ENCODE assay signal across 8 cellular contexts in the genomic region with DNA sequence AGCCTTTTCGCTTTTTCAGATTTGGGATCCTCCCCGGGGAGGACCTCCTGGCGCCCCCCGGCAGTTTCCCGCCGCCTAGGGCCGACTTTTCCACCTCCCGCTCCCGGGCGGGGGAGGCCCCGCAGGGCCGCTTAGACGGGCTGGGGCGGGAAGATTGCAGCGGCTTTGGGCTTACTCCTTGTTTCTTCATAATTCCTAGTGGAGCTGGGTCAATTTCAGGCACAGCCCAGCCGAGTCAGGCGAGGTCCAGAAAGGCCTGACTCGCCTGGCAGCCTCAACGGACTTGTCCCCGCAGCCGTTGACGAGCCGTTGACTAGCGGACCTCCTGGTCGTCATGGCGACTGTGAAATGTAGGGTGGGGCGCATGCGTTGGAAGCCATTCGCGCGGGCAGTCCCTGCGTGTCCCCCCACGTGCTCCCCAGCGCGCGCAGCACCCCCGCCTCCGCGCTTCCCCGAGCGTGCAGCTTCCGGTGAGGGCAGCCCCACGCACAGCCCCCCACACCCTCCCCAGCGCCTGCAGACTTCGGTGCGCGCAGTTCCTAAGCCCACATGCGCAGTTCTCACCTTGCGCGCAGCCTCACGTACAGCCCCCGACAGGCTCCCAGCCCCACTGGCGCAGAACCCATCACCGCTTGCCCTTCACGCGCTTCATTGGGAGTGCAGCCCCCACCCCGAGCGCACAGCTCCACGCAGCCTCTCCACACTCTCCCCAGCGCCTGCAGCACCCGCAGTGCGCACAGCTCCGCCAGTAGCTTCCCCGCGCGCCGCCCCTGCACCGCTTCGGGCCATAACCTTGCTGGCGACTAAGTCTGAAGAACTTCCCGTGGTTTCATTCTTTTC. TPM values are rescaled to one million over a fixed set of nuclear protein-coding genes. Genes with fewer than 3 reads are reported as not detected.
DNase-seq lines count a peak whose midpoint lies in the region; ATAC-seq, FAIRE-seq and TF ChIP-seq lines count a peak whose summit lies in the region.
"Not testable (repeated sequence)": the region's sequence is repeated elsewhere in the genome, so short reads cannot be mapped to it uniquely, and the experiment has no call there.

No MANE protein-coding gene starts in this region.

- peaks cover 33% of the 10 kb centered on the region for H3K4me1 Mint-ChIP-seq in central memory CD8-positive, alpha-beta T cell

- not testable (repeated sequence) for H3K36me3 ChIP-seq in kidney (ENCODE audit: control insufficient read depth in 1 of 2, insufficient read depth in 2 of 2, low read length in 2 of 2)

- intact Hi-C loops in kidney (cut with DNase I): not testable (repeated sequence)

- peaks cover 12% of the 10 kb centered on the region for H3K36me3 Mint-ChIP-seq in central memory CD8-positive, alpha-beta T cell (ENCODE audit: insufficient read depth)

- H3K27me3 Mint-ChIP-seq in central memory CD8-positive, alpha-beta T cell: not testable (repeated sequence)

- not testable (repeated sequence) for H3K9me3 ChIP-seq in kidney (ENCODE audit: control insufficient read depth in 1 of 2, low read length in 2 of 2)

- peak; percentile 95 for ATAC-seq in HG03280 (IDR thresholded peaks at IDR 0.05; ENCODE audit: unreplicated experiment)
- ATAC-seq in central memory CD8-positive, alpha-beta T cell (replicated peaks; ENCODE audit: extremely low read depth, poor library complexity, severe bottlenecking): peak; percentile 95

- peak overlapping the region; percentile 97 for H3K27ac Mint-ChIP-seq in central memory CD8-positive, alpha-beta T cell (ENCODE audit: low read depth)

- TF ChIP-seq POLR2A in GM19099 (IDR thresholded peaks at IDR 0.05; ENCODE audit: extremely low read depth, insufficient read length, low read depth): peak; percentile 63

- not testable (repeated sequence) for FAIRE-seq in kidney (lab: Jason Lieb, UNC)

- peak overlapping the region; percentile 87 for H3K4me3 Mint-ChIP-seq in central memory CD8-positive, alpha-beta T cell

- H3K27ac ChIP-seq in kidney (ENCODE audit: low read depth in 2 of 2, low read length in 2 of 2): not testable (repeated sequence)

- not testable (repeated sequence) for H3K9me3 Mint-ChIP-seq in central memory CD8-positive, alpha-beta T cell

- DNase-seq in AG09319 (ENCODE audit: extremely low read depth, low read depth) (peak; percentile 19), NCI-H2227 treated with DMSO at 0.1 percent for 48 hours (lab: John Stamatoyannopoulos, UW) (peak; percentile 85), kidney (peak; percentile 91)
- DNase-seq in activated CD4-positive, alpha-beta T cell treated with anti-CD3 and anti-CD28 coated beads for 24 hours (ENCODE audit: low read depth in 2 of 2): peak; percentile 75 to 82
- DNase-seq in central memory CD8-positive, alpha-beta T cell (ENCODE audit: low spot score in 2 of 2): peak; percentile 78 to 92
- peak; percentile 82 for DNase-seq in stimulated activated CD4-positive, alpha-beta T cell treated with anti-CD3 and anti-CD28 coated beads, Interleukin-12 subunit alpha, Interleukin-12 subunit beta, amount 100 ng/mL, for 4 hours

- peak overlapping the region; percentile 64 to 66 for H3K4me3 ChIP-seq in kidney (ENCODE audit: low read length in 2 of 2)

- not testable (repeated sequence) for TF ChIP-seq CTCF in AG09319 (IDR thresholded peaks at IDR 0.05; ENCODE audit: low read depth, low read length); kidney (IDR thresholded peaks at IDR 0.05; ENCODE audit: borderline replicate concordance, extremely low read depth, insufficient read depth)

- not testable (repeated sequence) for H3K4me1 ChIP-seq in kidney (ENCODE audit: control insufficient read depth in 1 of 2, insufficient read depth in 1 of 2, low read depth in 1 of 2, low read length in 2 of 2)

- peak overlapping the region in 1 of 2 donors; percentile 46 for H3K9ac ChIP-seq in kidney (ENCODE audit: low read length in 2 of 2)

RNA-seq across cellular contexts. Expression of a gene that starts 17.1 kb away (rescaled TPM):
- total RNA-seq in kidney: 65.8 TPM
- polyA plus RNA-seq in kidney (ENCODE audit: insufficient read depth, low read depth, low replicate concordance): 85.3 TPM

Comparison
In these comparisons a context has a peak if more than half of its experiments do, and no peak if none do; other contexts are left out.
1. DNase-seq: peak in every context shown above with its lines; median percentile 91 in kidney; 85 in NCI-H2227 treated with DMSO at 0.1 percent for 48 hours; 85 in central memory CD8-positive, alpha-beta T cell; 82 in stimulated activated CD4-positive, alpha-beta T cell treated with anti-CD3 and anti-CD28 coated beads, Interleukin-12 subunit alpha, Interleukin-12 subunit beta, amount 100 ng/mL, for 4 hours; 78 in activated CD4-positive, alpha-beta T cell treated with anti-CD3 and anti-CD28 coated beads for 24 hours; 19 in AG09319.